8 cellular contexts compared by ENCODE assay signal in genomic region chr12:52191841-52192791, GRCh38. TPM values are rescaled to one million over a fixed set of nuclear protein-coding genes. Genes with fewer than 3 reads are reported as not detected.
DNase-seq lines count a peak whose midpoint lies in the region; ATAC-seq and TF ChIP-seq lines count a peak whose summit lies in the region.

TSS of gene KRT80 (minus strand) at chr12:52192014. CDS start at chr12:52191902, 112 bp downstream.

- H3K9me3 Mint-ChIP-seq in type B pancreatic cell, result no peaks in the 10 kb centered on the region

- H3K27me3 Mint-ChIP-seq in type B pancreatic cell, result peaks cover 3% of the 10 kb centered on the region

- H3K27ac ChIP-seq in ACC112 (ENCODE audit: low read depth, low read length) (peak within 1 kb of the TSS; percentile 78), Panc1 (ENCODE audit: low read length) (peak within 1 kb of the TSS; percentile 95)

- no peak within 1 kb of the TSS for H2AFZ ChIP-seq in ACC112 (ENCODE audit: low read length, unreplicated experiment)

- TF ChIP-seq CTCF in Panc1 (IDR thresholded peaks at IDR 0.05), result no peak
- no peak for TF ChIP-seq CTCF in type B pancreatic cell (conservative IDR thresholded peaks at IDR 0.05)

- ATAC-seq in Panc1, result peak; percentile 92

- POLR2A ChIA-PET in Panc1 (lab: Charles Lee), result interaction anchor here (1.4 kb wide), 1 partner anchor 11 kb away, joined by 11 read pairs; no protein-coding TSS in a partner anchor

- intact Hi-C loops in Panc1 (cut with micrococcal nuclease; ENCODE audit: unreplicated experiment), result no loop called here

- no peaks in the 10 kb centered on the region for H3K9me3 ChIP-seq in Panc1 (ENCODE audit: control insufficient read depth, insufficient read depth, low read depth, low read length)

- CTCF ChIA-PET in Panc1 (lab: Charles Lee), result interaction anchor here (0.6 to 1.0 kb wide), 2 partner anchors 16 to 134 kb away, joined by 4 to 5 read pairs; no protein-coding TSS in a partner anchor

- H3K4me1 Mint-ChIP-seq in type B pancreatic cell (ENCODE audit: unreplicated experiment), result peaks cover 33% of the 10 kb centered on the region

- no TSS peak for BruUV-seq in Panc1 (replicated peaks; lab: Mats Ljungman, UMichigan)

- H3K4me3 ChIP-seq in ACC112 (ENCODE audit: low read depth, low read length) (no peak within 1 kb of the TSS), Panc1 (ENCODE audit: low read depth in 2 of 2, low read length in 2 of 2) (peak within 1 kb of the TSS; percentile 30 to 67)

- in situ Hi-C loops in Panc1 (cut with HindIII; ENCODE audit: low pct_unique_long_range_greater_than_20kb, low sequenced_read_pairs), result no loop called here

- H3K27ac Mint-ChIP-seq in type B pancreatic cell, result peak within 1 kb of the TSS; percentile 98

- H3K4me1 ChIP-seq in ACC112 (ENCODE audit: control insufficient read depth, insufficient read depth, low read length, unreplicated experiment) (peaks cover 60% of the 10 kb centered on the region), Panc1 (ENCODE audit: control insufficient read depth, insufficient read depth, low read length) (peaks cover 81% of the 10 kb centered on the region)

- H3K27me3 ChIP-seq in ACC112 (ENCODE audit: insufficient read depth, low read length) (no peaks in the 10 kb centered on the region), Panc1 (ENCODE audit: control insufficient read depth, insufficient read depth, low read length) (no peaks in the 10 kb centered on the region)

- no peaks in the 10 kb centered on the region for H3K79me2 ChIP-seq in ACC112 (ENCODE audit: control insufficient read depth, insufficient read depth, low read length, unreplicated experiment)

- peak within 1 kb of the TSS; percentile 75 for H3K4me3 Mint-ChIP-seq in type B pancreatic cell

- H3K36me3 ChIP-seq in ACC112 (ENCODE audit: insufficient read depth, low read length), result no peaks in the 10 kb centered on the region
- H3K36me3 ChIP-seq in Panc1 (ENCODE audit: control insufficient read depth, insufficient read depth, low read length), result no peaks in the 10 kb centered on the region

- no peaks in the 10 kb centered on the region for H3K36me3 Mint-ChIP-seq in type B pancreatic cell

- DNase-seq in HS-27A (ENCODE audit: low read depth) (peak; percentile 98), Panc1 (ENCODE audit: low read depth, low spot score) (peak; percentile 96), dermis blood vessel endothelial cell (peak; percentile 99), medulla oblongata (ENCODE audit: extremely low spot score) (peak; percentile 79), type B pancreatic cell (ENCODE audit: extremely low spot score, unreplicated experiment) (no peak), NCI-H524 treated with DMSO at 0.1 percent for 48 hours (lab: John Stamatoyannopoulos, UW) (no peak), iPS-NIHi7 (ENCODE audit: extremely low spot score) (no peak)

RNA-seq across cellular contexts. Expression of gene KRT80, which starts in this region (rescaled TPM):
- total RNA-seq in Panc1 (2021; ENCODE audit: unreplicated experiment), result 51.5 TPM
- 30.3 TPM for polyA plus RNA-seq in Panc1 (2012; ENCODE audit: insufficient read length)
- total RNA-seq in dermis blood vessel endothelial cell, result 0.17 and 1.2 TPM in 2 replicates
- 23.1 and 65.1 TPM in 2 replicates for total RNA-seq in type B pancreatic cell (ENCODE audit: low replicate concordance)

Comparison
In these comparisons a context has a peak if more than half of its experiments do, and no peak if none do; other contexts are left out.
1. RNA of gene KRT80 (total RNA-seq): 51.5 TPM in Panc1 (single experiment) and 23.1 to 65.1 TPM in type B pancreatic cell; 0.17 to 1.2 TPM in dermis blood vessel endothelial cell; every median in the first group is over 10 times any median in the second.
2. DNase-seq: peak in HS-27A (single experiment), Panc1 (single experiment), dermis blood vessel endothelial cell (single experiment) and medulla oblongata (single experiment); none in type B pancreatic cell (single experiment), NCI-H524 treated with DMSO at 0.1 percent for 48 hours (single experiment) and iPS-NIHi7 (single experiment).